10 cellular contexts compared by ENCODE assay signal in genomic region chr20:35893942-35894341, GRCh38.
DNase-seq lines count a peak whose midpoint lies in the region; ATAC-seq lines count a peak whose summit lies in the region.
"Had no signal": no experiment of that assay in that cellular context is flagged by ENCODE, and none has a peak within 500 bp of the region (broad histone marks: within the 10 kb centered on the region; RNA-seq: fewer than 3 reads in every experiment).

No MANE protein-coding gene starts in this region.

- H3K36me3 Mint-ChIP-seq in effector memory CD8-positive, alpha-beta T cell (ENCODE audit: insufficient read depth), result peaks cover 28% of the 10 kb centered on the region

- DNase-seq in effector memory CD8-positive, alpha-beta T cell, result no peak
- no peak for DNase-seq in RKO (ENCODE audit: low spot score)
- no peak for DNase-seq in NCI-H526 treated with DMSO at 0.1 percent for 48 hours (lab: John Stamatoyannopoulos, UW)
- DNase-seq in stimulated activated CD4-positive, alpha-beta T cell treated with anti-CD3 and anti-CD28 coated beads, Interleukin-2, amount 100 ng/mL, for 24 hours, result no peak
- DNase-seq: DMS153, mesendoderm, NCI-H187 had no signal

- H3K9me3 Mint-ChIP-seq in effector memory CD8-positive, alpha-beta T cell, result no peaks in the 10 kb centered on the region

- H3K4me3 Mint-ChIP-seq in effector memory CD8-positive, alpha-beta T cell, result no peak overlapping the region

- peak overlapping the region; percentile 20 to 78 for H3K27ac Mint-ChIP-seq in effector memory CD8-positive, alpha-beta T cell

- peaks cover 9 to 15% of the 10 kb centered on the region in 2 donors for H3K4me1 Mint-ChIP-seq in effector memory CD8-positive, alpha-beta T cell (ENCODE audit: low read depth in 2 of 2)

- H3K27me3 Mint-ChIP-seq in effector memory CD8-positive, alpha-beta T cell, result no peaks in the 10 kb centered on the region

- ATAC-seq in GM18870 (IDR thresholded peaks at IDR 0.05; ENCODE audit: unreplicated experiment), result peak; percentile 72
- peak; percentile 62 for ATAC-seq in GM21423 (IDR thresholded peaks at IDR 0.05; ENCODE audit: unreplicated experiment)
- ATAC-seq in HG03159 (IDR thresholded peaks at IDR 0.05; ENCODE audit: unreplicated experiment), result peak; percentile 76
- ATAC-seq in effector memory CD8-positive, alpha-beta T cell (replicated peaks), result peak; percentile 43
